1 cellular context compared by ENCODE assay signal in genomic region chr6:291697-292505, GRCh38.
TF ChIP-seq lines count a peak whose summit lies in the region.

DUSP22 (plus strand) TSS chr6:292487; CDS start chr6:292540, 53 bp downstream.

TF ChIP-seq in HepG2, 621 proteins besides CTCF, POLR2A, EP300 and RAD21 (continued from another document and continues in another):
- TF ChIP-seq PATZ1 (CRISPR knock-in tag; IDR thresholded peaks at IDR 0.05), result no peak; the same call in 1 of the 2 replicates
- TF ChIP-seq ZNF44 (CRISPR knock-in tag; IDR thresholded peaks at IDR 0.05), result no peak
- TF ChIP-seq ATF7-NPFF (CRISPR knock-in tag; IDR thresholded peaks at IDR 0.05; ENCODE audit: low read depth), result peak; percentile 86; the same call in 1 of the 2 replicates
- no peak for TF ChIP-seq RARG (CRISPR knock-in tag; IDR thresholded peaks at IDR 0.05; ENCODE audit: low read depth)
- TF ChIP-seq AKAP8 (CRISPR knock-in tag; IDR thresholded peaks at IDR 0.05), result no peak; the same call in 1 of the 2 replicates
- TF ChIP-seq GLI4 (CRISPR knock-in tag; IDR thresholded peaks at IDR 0.05; ENCODE audit: borderline replicate concordance), result peak; percentile 47; the same call in 1 of the 2 replicates
- TF ChIP-seq ZBTB40 (IDR thresholded peaks at IDR 0.05), result no peak
- TF ChIP-seq ZBTB40 (CRISPR knock-in tag; IDR thresholded peaks at IDR 0.05), result no peak; the same call in 1 of the 2 replicates
- no peak for TF ChIP-seq TAF15 (IDR thresholded peaks at IDR 0.05; ENCODE audit: low read depth, low read length, poor library complexity, severe bottlenecking)
- TF ChIP-seq ISL2 (CRISPR knock-in tag; IDR thresholded peaks at IDR 0.05), result peak; percentile 50; the same call in 1 of the 2 replicates
- TF ChIP-seq BHLHE40 (IDR thresholded peaks at IDR 0.05; ENCODE audit: low read length), result peak; percentile 18; the same call in 1 of the 2 replicates
- TF ChIP-seq MXI1 (IDR thresholded peaks at IDR 0.05; ENCODE audit: borderline replicate concordance, low read depth, low read length), result no peak; the same call in 2 of the 3 replicates
- peak; percentile 37 for TF ChIP-seq PHF21A (CRISPR knock-in tag; IDR thresholded peaks at IDR 0.05)
- TF ChIP-seq SMAD1 (CRISPR knock-in tag; IDR thresholded peaks at IDR 0.05; ENCODE audit: borderline replicate concordance, low read depth), result no peak
- TF ChIP-seq ZNF552 (CRISPR knock-in tag; IDR thresholded peaks at IDR 0.05; ENCODE audit: borderline replicate concordance), result no peak; the same call in 1 of the 2 replicates
- TF ChIP-seq KMT2A (CRISPR knock-in tag; IDR thresholded peaks at IDR 0.05), result no peak; the same call in 1 of the 2 replicates
- no peak for TF ChIP-seq ZNF646 (CRISPR knock-in tag; IDR thresholded peaks at IDR 0.05)
- TF ChIP-seq NPAS2 (CRISPR knock-in tag; IDR thresholded peaks at IDR 0.05; ENCODE audit: borderline replicate concordance), result no peak
- no peak for TF ChIP-seq CEBPG (CRISPR knock-in tag; IDR thresholded peaks at IDR 0.05)
- no peak; the same call in 1 of the 2 replicates for TF ChIP-seq SP5 (CRISPR knock-in tag; IDR thresholded peaks at IDR 0.05; ENCODE audit: borderline replicate concordance, low read depth)
- TF ChIP-seq ZNF790 (CRISPR knock-in tag; IDR thresholded peaks at IDR 0.05; ENCODE audit: borderline replicate concordance), result peak; percentile 83
- no peak; the same call in 1 of the 2 replicates for TF ChIP-seq IRF1 (CRISPR knock-in tag; IDR thresholded peaks at IDR 0.05; ENCODE audit: low read depth)
- TF ChIP-seq, protein P1, sequence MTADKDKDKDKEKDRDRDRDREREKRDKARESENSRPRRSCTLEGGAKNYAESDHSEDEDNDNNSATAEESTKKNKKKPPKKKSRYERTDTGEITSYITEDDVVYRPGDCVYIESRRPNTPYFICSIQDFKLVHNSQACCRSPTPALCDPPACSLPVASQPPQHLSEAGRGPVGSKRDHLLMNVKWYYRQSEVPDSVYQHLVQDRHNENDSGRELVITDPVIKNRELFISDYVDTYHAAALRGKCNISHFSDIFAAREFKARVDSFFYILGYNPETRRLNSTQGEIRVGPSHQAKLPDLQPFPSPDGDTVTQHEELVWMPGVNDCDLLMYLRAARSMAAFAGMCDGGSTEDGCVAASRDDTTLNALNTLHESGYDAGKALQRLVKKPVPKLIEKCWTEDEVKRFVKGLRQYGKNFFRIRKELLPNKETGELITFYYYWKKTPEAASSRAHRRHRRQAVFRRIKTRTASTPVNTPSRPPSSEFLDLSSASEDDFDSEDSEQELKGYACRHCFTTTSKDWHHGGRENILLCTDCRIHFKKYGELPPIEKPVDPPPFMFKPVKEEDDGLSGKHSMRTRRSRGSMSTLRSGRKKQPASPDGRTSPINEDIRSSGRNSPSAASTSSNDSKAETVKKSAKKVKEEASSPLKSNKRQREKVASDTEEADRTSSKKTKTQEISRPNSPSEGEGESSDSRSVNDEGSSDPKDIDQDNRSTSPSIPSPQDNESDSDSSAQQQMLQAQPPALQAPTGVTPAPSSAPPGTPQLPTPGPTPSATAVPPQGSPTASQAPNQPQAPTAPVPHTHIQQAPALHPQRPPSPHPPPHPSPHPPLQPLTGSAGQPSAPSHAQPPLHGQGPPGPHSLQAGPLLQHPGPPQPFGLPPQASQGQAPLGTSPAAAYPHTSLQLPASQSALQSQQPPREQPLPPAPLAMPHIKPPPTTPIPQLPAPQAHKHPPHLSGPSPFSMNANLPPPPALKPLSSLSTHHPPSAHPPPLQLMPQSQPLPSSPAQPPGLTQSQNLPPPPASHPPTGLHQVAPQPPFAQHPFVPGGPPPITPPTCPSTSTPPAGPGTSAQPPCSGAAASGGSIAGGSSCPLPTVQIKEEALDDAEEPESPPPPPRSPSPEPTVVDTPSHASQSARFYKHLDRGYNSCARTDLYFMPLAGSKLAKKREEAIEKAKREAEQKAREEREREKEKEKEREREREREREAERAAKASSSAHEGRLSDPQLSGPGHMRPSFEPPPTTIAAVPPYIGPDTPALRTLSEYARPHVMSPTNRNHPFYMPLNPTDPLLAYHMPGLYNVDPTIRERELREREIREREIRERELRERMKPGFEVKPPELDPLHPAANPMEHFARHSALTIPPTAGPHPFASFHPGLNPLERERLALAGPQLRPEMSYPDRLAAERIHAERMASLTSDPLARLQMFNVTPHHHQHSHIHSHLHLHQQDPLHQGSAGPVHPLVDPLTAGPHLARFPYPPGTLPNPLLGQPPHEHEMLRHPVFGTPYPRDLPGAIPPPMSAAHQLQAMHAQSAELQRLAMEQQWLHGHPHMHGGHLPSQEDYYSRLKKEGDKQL (CRISPR knock-in tag; IDR thresholded peaks at IDR 0.05; ENCODE audit: low read depth), result peak; percentile 43; the same call in 1 of the 2 replicates
- TF ChIP-seq FOSL2 (CRISPR knock-in tag; IDR thresholded peaks at IDR 0.05), result peak; percentile 7
- no peak for TF ChIP-seq KLF15 (CRISPR knock-in tag; IDR thresholded peaks at IDR 0.05; ENCODE audit: borderline replicate concordance)
- no peak for TF ChIP-seq NCOA5 (CRISPR knock-in tag; IDR thresholded peaks at IDR 0.05)
- no peak; the same call in 1 of the 2 replicates for TF ChIP-seq MED13 (CRISPR knock-in tag; IDR thresholded peaks at IDR 0.05)
- 0 out of 2 replicates have a peak, but pooled peaks have one; percentile 92 for TF ChIP-seq KLF13 (CRISPR knock-in tag; IDR thresholded peaks at IDR 0.05)
- TF ChIP-seq SIN3B (IDR thresholded peaks at IDR 0.05; ENCODE audit: low read length), result no peak
- TF ChIP-seq ZNF296 (CRISPR knock-in tag; conservative IDR thresholded peaks at IDR 0.05), result no peak
- TF ChIP-seq ZFP62 (CRISPR knock-in tag; IDR thresholded peaks at IDR 0.05), result no peak
- TF ChIP-seq ZNF607 (CRISPR knock-in tag; IDR thresholded peaks at IDR 0.05; ENCODE audit: borderline replicate concordance), result peak; percentile 88; the same call in 1 of the 2 replicates
- TF ChIP-seq NR3C1 (CRISPR knock-in tag; IDR thresholded peaks at IDR 0.05), result no peak
- TF ChIP-seq ZNF839 (CRISPR knock-in tag; IDR thresholded peaks at IDR 0.05; ENCODE audit: borderline replicate concordance), result no peak
